Comparison of ENCODE assay signal across 21 cellular contexts in genomic region chr17:8206536-8206935, GRCh38.
"Had no signal": no experiment of that assay in that cellular context is flagged by ENCODE, and none has a peak within 500 bp of the region (broad histone marks: within the 10 kb centered on the region; RNA-seq: fewer than 3 reads in every experiment).

No MANE protein-coding gene starts in this region.

- H3K9me3 Mint-ChIP-seq: activated CD8-positive, alpha-beta T cell treated with anti-CD3 and anti-CD28 coated beads for 36 hours; activated T-cell treated with anti-CD3 and anti-CD28 coated beads, Interleukin-2, amount 50 U/mL, for 72 hours; brain; memory B cell; naive B cell had no signal

- H3K4me3 ChIP-seq: dorsolateral prefrontal cortex, right lobe of liver, SJCRH30, stomach, testis, upper lobe of left lung had no signal

- H3K36me3 Mint-ChIP-seq: memory B cell, naive B cell had no signal

- H3K27ac ChIP-seq: dorsolateral prefrontal cortex, epithelial cell of prostate, parathyroid adenoma, right lobe of liver, SJCRH30, stomach, testis, upper lobe of left lung, WERI-Rb-1 had no signal

- DNase-seq: activated CD8-positive, alpha-beta T cell treated with anti-CD3 and anti-CD28 coated beads for 36 hours; activated T-cell treated with anti-CD3 and anti-CD28 coated beads, Interleukin-2, amount 50 U/mL, for 72 hours; anterior cingulate cortex; caudate nucleus; dorsolateral prefrontal cortex; foreskin melanocyte; naive B cell; right lobe of liver; SJCRH30; small intestine; stimulated activated CD4-positive, alpha-beta T cell treated with anti-CD3 and anti-CD28 coated beads, Interleukin-15, amount 100 ng/mL, for 24 hours; stimulated activated CD4-positive, alpha-beta T cell treated with anti-CD3 and anti-CD28 coated beads, Interleukin-2, amount 100 ng/mL, for 48 hours; stomach; T-helper 17 cell; testis; upper lobe of left lung; WERI-Rb-1 had no signal

- H3K27ac Mint-ChIP-seq: activated CD8-positive, alpha-beta T cell treated with anti-CD3 and anti-CD28 coated beads for 36 hours; activated T-cell treated with anti-CD3 and anti-CD28 coated beads, Interleukin-2, amount 50 U/mL, for 72 hours; memory B cell; naive B cell; T-helper 17 cell had no signal

- H3K27me3 ChIP-seq: dorsolateral prefrontal cortex, right lobe of liver, SJCRH30, stomach, testis, upper lobe of left lung had no signal

- H3K9me3 ChIP-seq: right lobe of liver, SJCRH30, stomach, testis, upper lobe of left lung had no signal

- H3K36me3 ChIP-seq: right lobe of liver, stomach, upper lobe of left lung had no signal

- H3K27me3 Mint-ChIP-seq: activated CD8-positive, alpha-beta T cell treated with anti-CD3 and anti-CD28 coated beads for 36 hours; memory B cell; naive B cell; T-helper 17 cell had no signal

- H3K4me3 Mint-ChIP-seq: activated CD8-positive, alpha-beta T cell treated with anti-CD3 and anti-CD28 coated beads for 36 hours; activated T-cell treated with anti-CD3 and anti-CD28 coated beads, Interleukin-2, amount 50 U/mL, for 72 hours; memory B cell had no signal
